ENCODE assay signal across 9 cellular contexts in the genomic region with DNA sequence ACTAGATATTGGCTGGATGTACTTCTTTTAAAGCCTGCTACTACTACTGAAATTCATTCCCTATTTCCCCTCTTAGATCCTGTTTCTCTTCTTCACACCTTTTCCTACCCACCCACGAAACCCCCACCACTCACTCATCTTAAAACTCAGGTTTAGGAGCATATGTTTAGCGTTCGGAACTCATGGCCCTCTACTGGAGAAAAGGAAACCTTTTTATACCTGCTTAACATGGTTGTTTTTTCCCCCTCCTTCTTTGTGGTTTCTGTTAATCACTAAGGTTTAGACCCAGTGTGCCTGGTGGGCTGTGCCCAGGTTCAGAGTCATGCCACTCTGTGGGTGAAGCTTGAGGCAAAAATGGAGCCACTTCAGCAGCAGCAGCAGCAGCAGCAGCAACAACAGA. TPM values are rescaled to one million over a fixed set of nuclear protein-coding genes. Genes with fewer than 3 reads are reported as not detected.
DNase-seq lines count a peak whose midpoint lies in the region; ATAC-seq and TF ChIP-seq lines count a peak whose summit lies in the region.
"Had no signal": no experiment of that assay in that cellular context is flagged by ENCODE, and none has a peak within 500 bp of the region (broad histone marks: within the 10 kb centered on the region; RNA-seq: fewer than 3 reads in every experiment).

No MANE protein-coding gene starts in this region.

- H3K27me3 ChIP-seq in vagina: no peaks in the 10 kb centered on the region

- peak overlapping the region; percentile 93 for H3K27ac Mint-ChIP-seq in memory B cell

- H3K36me3 Mint-ChIP-seq in memory B cell: peaks cover 7% of the 10 kb centered on the region

- intact Hi-C loops in vagina (cut with DNase I): no loop called here

- H3K36me3 ChIP-seq in vagina: no peaks in the 10 kb centered on the region

- H3K27me3 Mint-ChIP-seq in memory B cell: no peaks in the 10 kb centered on the region

- H3K4me3 ChIP-seq in vagina: no peak overlapping the region

- peaks cover 47% of the 10 kb centered on the region for H3K4me1 Mint-ChIP-seq in memory B cell

- TF ChIP-seq CTCF in vagina (IDR thresholded peaks at IDR 0.05): no peak

- DNase-seq in DMS114 treated with DMSO at 0.1 percent for 48 hours (lab: John Stamatoyannopoulos, UW; ENCODE audit: unreplicated experiment) (peak; percentile 32), NAMALWA (ENCODE audit: low spot score) (peak; percentile 51), memory B cell (ENCODE audit: low spot score in 2 of 2) (no peak), amygdala (lab: John Stamatoyannopoulos, UW) (no peak), vagina (ENCODE audit: extremely low spot score in 2 of 2) (no peak)
- DNase-seq in activated T-helper 9 cell treated with anti-CD3 and anti-CD28 coated beads, Interleukin-2, amount 50 U/mL, for 16 hours (ENCODE audit: low read depth): peak; percentile 7

- H3K4me1 ChIP-seq in vagina: peaks cover 49% of the 10 kb centered on the region

- TF ChIP-seq POLR2A in vagina (IDR thresholded peaks at IDR 0.05): no peak

- no peak for ATAC-seq in memory B cell (ENCODE audit: low read depth)
- no peak for ATAC-seq in GM19351 (IDR thresholded peaks at IDR 0.05; ENCODE audit: unreplicated experiment)
- no peak for ATAC-seq in HG03045 (IDR thresholded peaks at IDR 0.05; ENCODE audit: unreplicated experiment)
- ATAC-seq: sciatic nerve had no signal

- no peak overlapping the region for H3K27ac ChIP-seq in vagina

- H3K9me3 Mint-ChIP-seq in memory B cell: no peaks in the 10 kb centered on the region

- H3K9me3 ChIP-seq in vagina: no peaks in the 10 kb centered on the region

- H3K4me3 Mint-ChIP-seq in memory B cell: peak overlapping the region; percentile 62

RNA-seq across cellular contexts. Expression of gene ARID3B, which starts 2.6 kb away (rescaled TPM):
- 15.2 TPM for total RNA-seq in vagina

Comparison
In these comparisons a context has a peak if more than half of its experiments do, and no peak if none do; other contexts are left out.
1. DNase-seq: peak in DMS114 treated with DMSO at 0.1 percent for 48 hours (single experiment), NAMALWA (single experiment) and activated T-helper 9 cell treated with anti-CD3 and anti-CD28 coated beads, Interleukin-2, amount 50 U/mL, for 16 hours (single experiment); none in memory B cell (0 of 2), amygdala (0 of 56) and vagina (0 of 2).